ENCODE assay signal across 9 cellular contexts in the genomic region with DNA sequence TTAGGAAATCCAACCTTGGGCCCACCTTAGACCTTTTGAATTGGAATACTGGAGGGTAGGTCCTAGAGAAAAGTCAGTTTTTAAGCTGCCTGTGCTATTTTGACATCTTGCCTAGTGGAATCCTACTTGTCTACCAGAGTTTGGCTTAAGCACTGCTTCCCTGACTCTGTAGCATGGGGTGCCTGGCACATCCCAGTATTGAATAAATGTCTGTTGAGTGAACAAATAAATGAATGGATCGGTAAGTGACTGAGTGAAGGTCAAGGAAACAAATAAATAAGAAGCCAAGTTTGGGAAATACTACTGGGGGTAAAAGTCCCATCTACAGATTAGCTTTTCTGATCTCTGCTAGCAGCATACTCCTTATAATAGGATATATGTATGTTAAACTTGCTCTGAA.
"Had no signal": no experiment of that assay in that cellular context is flagged by ENCODE, and none has a peak within 500 bp of the region (broad histone marks: within the 10 kb centered on the region; RNA-seq: fewer than 3 reads in every experiment).

No MANE protein-coding gene starts in this region.

- H3K27ac ChIP-seq: HL-60, KMS-11 had no signal

- FAIRE-seq: H1, H54, HepG2 had no signal

- ATAC-seq: GM23338, HepG2 had no signal

- DNase-seq: H9, HCEC 1CT, KBM-7 had no signal

- H3K4me3 ChIP-seq: GM23338 had no signal
